8 cellular contexts compared by ENCODE assay signal in the genomic region with DNA sequence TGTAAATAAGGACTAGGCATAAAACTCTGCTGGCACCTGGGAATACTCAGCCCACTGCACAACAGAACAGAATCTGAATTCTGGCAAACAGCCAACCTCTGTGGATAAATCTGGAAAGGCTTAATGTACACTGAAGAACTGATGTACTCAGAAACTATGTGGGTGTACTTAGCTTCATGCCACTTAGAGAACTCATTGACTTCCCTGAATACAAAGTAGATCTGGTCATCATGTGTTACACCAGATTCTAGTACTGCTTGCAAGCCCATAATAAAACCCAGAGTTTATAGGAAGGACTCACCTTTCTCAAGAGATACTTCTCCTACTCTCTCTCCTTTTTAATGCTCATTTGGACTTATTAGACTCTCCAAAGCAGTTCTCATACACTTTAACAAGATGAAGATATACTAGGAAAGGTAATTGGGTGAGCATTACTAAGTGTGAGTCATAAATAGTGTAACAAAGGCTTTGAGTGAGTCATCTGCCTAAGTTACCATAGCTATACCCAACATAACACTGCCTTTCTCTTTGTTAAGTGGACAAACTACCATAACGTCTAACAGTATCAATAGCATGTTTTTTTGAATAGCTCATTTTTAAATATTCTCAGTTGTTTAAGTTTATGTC.
DNase-seq lines count a peak whose midpoint lies in the region; ATAC-seq and TF ChIP-seq lines count a peak whose summit lies in the region.

No MANE protein-coding gene starts in this region.

- H3K9me3 Mint-ChIP-seq in activated naive CD4-positive, alpha-beta T cell treated with anti-CD3 and anti-CD28 coated beads, Interleukin-2, amount 50 U/mL, for 24 hours = peaks cover 5% of the 10 kb centered on the region
- H3K9me3 Mint-ChIP-seq in stimulated activated naive B cell treated with anti-CD40 and anti-IgM and Interleukin-4, amounts not matched to agents 10 μg/mL and 1 μg/mL and 100 μg/mL, for 72 hours = peaks cover 4 to 5% of the 10 kb centered on the region in 2 donors

- peaks cover 8% of the 10 kb centered on the region for H3F3A ChIP-seq in PC-3 (ENCODE audit: low read length, unreplicated experiment)

- intact Hi-C loops in PC-3 (cut with micrococcal nuclease) = loop anchor here (1.0 to 10.0 kb wide), 6 partner anchors 96 to 446 kb away; no protein-coding TSS in a partner anchor
- intact Hi-C loops in cardiac septum (cut with DNase I) = no loop called here

- H3K27me3 ChIP-seq in PC-3 (ENCODE audit: low read length) = no peaks in the 10 kb centered on the region

- no peaks in the 10 kb centered on the region for H4K20me1 ChIP-seq in PC-3 (ENCODE audit: low read length)

- H3K4me1 Mint-ChIP-seq in activated naive CD4-positive, alpha-beta T cell treated with anti-CD3 and anti-CD28 coated beads, Interleukin-2, amount 50 U/mL, for 24 hours = peaks cover 13% of the 10 kb centered on the region
- H3K4me1 Mint-ChIP-seq in stimulated activated naive B cell treated with anti-CD40 and anti-IgM and Interleukin-4, amounts not matched to agents 10 μg/mL and 1 μg/mL and 100 μg/mL, for 72 hours = peaks cover 0 to 2% of the 10 kb centered on the region in 2 donors

- POLR2A ChIA-PET in PC-3 (lab: Charles Lee; ENCODE audit: unreplicated experiment) = interaction anchor here (0.6 kb wide), 2 partner anchors 404 to 418 kb away, joined by 3 to 20 read pairs; no protein-coding TSS in a partner anchor

- no peak for DNase-seq in activated naive CD4-positive, alpha-beta T cell (lab: John Stamatoyannopoulos, UW)
- DNase-seq in PC-3 (peak; percentile 91), fibroblast of mammary gland (ENCODE audit: low read depth) (peak; percentile 97), cardiac septum (ENCODE audit: low spot score) (no peak)
- DNase-seq in stimulated activated naive B cell treated with anti-CD40 and anti-IgM and Interleukin-4, amounts not matched to agents 10 μg/mL and 1 μg/mL and 100 μg/mL, for 72 hours = no peak

- no peaks in the 10 kb centered on the region for H3K27me3 Mint-ChIP-seq in activated naive CD4-positive, alpha-beta T cell treated with anti-CD3 and anti-CD28 coated beads, Interleukin-2, amount 50 U/mL, for 24 hours
- H3K27me3 Mint-ChIP-seq in stimulated activated naive B cell treated with anti-CD40 and anti-IgM and Interleukin-4, amounts not matched to agents 10 μg/mL and 1 μg/mL and 100 μg/mL, for 72 hours = peaks cover 0 to 4% of the 10 kb centered on the region in 2 donors

- H3K9ac ChIP-seq in PC-3 (ENCODE audit: low read length) = peak overlapping the region; percentile 41

- CTCF ChIA-PET in PC-3 (lab: Charles Lee) = interaction anchor here (0.6 to 1.1 kb wide), 5 partner anchors 13 to 365 kb away, joined by 3 to 6 read pairs (median 4); no protein-coding TSS in a partner anchor

- no TSS peak for BruUV-seq in PC-3 (replicated peaks; lab: Mats Ljungman, UMichigan)

- no peaks in the 10 kb centered on the region for H3K79me2 ChIP-seq in PC-3 (ENCODE audit: low read length)

- no peaks in the 10 kb centered on the region for H3K36me3 Mint-ChIP-seq in activated naive CD4-positive, alpha-beta T cell treated with anti-CD3 and anti-CD28 coated beads, Interleukin-2, amount 50 U/mL, for 24 hours
- H3K36me3 Mint-ChIP-seq in stimulated activated naive B cell treated with anti-CD40 and anti-IgM and Interleukin-4, amounts not matched to agents 10 μg/mL and 1 μg/mL and 100 μg/mL, for 72 hours = no peaks in the 10 kb centered on the region

- TF ChIP-seq CTCF in PC-3 (conservative IDR thresholded peaks at IDR 0.05; ENCODE audit: low read depth, low read length) = no peak
- no peak for TF ChIP-seq CTCF in fibroblast of mammary gland (conservative IDR thresholded peaks at IDR 0.05; ENCODE audit: control insufficient read depth, insufficient read depth, low read depth, low read length)

- no peaks in the 10 kb centered on the region for H3K9me3 ChIP-seq in PC-3 (ENCODE audit: low read length)

- H3K4me2 ChIP-seq in PC-3 (ENCODE audit: low read length) = peak overlapping the region; percentile 72

- peaks cover 25% of the 10 kb centered on the region for H3K4me1 ChIP-seq in PC-3 (ENCODE audit: insufficient read depth, low read length)

- H3K9me2 ChIP-seq in PC-3 (replicated peaks; ENCODE audit: low read length) = no peaks in the 10 kb centered on the region

- peak overlapping the region; percentile 28; the same call in 1 of the 2 replicates for H2AFZ ChIP-seq in PC-3 (ENCODE audit: low read length)

- no peak overlapping the region for H3K4me3 Mint-ChIP-seq in activated naive CD4-positive, alpha-beta T cell treated with anti-CD3 and anti-CD28 coated beads, Interleukin-2, amount 50 U/mL, for 24 hours
- no peak overlapping the region for H3K4me3 Mint-ChIP-seq in stimulated activated naive B cell treated with anti-CD40 and anti-IgM and Interleukin-4, amounts not matched to agents 10 μg/mL and 1 μg/mL and 100 μg/mL, for 72 hours

- H3K4me3 ChIP-seq in PC-3 (ENCODE audit: low read length) = peak overlapping the region; percentile 20; the same call in 1 of the 2 replicates
- no peak overlapping the region for H3K4me3 ChIP-seq in fibroblast of mammary gland (ENCODE audit: control insufficient read depth, low read depth, low read length)

- H3K27ac ChIP-seq in PC-3 (ENCODE audit: low read length) = peak overlapping the region; percentile 87

- ATAC-seq in HG03439 (IDR thresholded peaks at IDR 0.05; ENCODE audit: unreplicated experiment) (peak; percentile 77), PC-3 (peak; percentile 96), GM19023 (IDR thresholded peaks at IDR 0.05; ENCODE audit: unreplicated experiment) (no peak)
- ATAC-seq in stimulated activated naive B cell treated with anti-CD40 and anti-IgM and Interleukin-4, amounts not matched to agents 10 μg/mL and 1 μg/mL and 100 μg/mL, for 72 hours (replicated peaks) = peak; percentile 44 to 65

- peak overlapping the region; percentile 86 for H3K27ac Mint-ChIP-seq in activated naive CD4-positive, alpha-beta T cell treated with anti-CD3 and anti-CD28 coated beads, Interleukin-2, amount 50 U/mL, for 24 hours
- no peak overlapping the region for H3K27ac Mint-ChIP-seq in stimulated activated naive B cell treated with anti-CD40 and anti-IgM and Interleukin-4, amounts not matched to agents 10 μg/mL and 1 μg/mL and 100 μg/mL, for 72 hours

- no peaks in the 10 kb centered on the region for H3K36me3 ChIP-seq in PC-3 (ENCODE audit: low read depth, low read length)

Comparison
In these comparisons a context has a peak if more than half of its experiments do, and no peak if none do; other contexts are left out.
1. DNase-seq: peak in PC-3 (single experiment) and fibroblast of mammary gland (single experiment); none in activated naive CD4-positive, alpha-beta T cell (0 of 4), stimulated activated naive B cell treated with anti-CD40 and anti-IgM and Interleukin-4, amounts not matched to agents 10 μg/mL and 1 μg/mL and 100 μg/mL, for 72 hours (single experiment) and cardiac septum (single experiment).